1 cellular context compared by ENCODE assay signal in the genomic region with DNA sequence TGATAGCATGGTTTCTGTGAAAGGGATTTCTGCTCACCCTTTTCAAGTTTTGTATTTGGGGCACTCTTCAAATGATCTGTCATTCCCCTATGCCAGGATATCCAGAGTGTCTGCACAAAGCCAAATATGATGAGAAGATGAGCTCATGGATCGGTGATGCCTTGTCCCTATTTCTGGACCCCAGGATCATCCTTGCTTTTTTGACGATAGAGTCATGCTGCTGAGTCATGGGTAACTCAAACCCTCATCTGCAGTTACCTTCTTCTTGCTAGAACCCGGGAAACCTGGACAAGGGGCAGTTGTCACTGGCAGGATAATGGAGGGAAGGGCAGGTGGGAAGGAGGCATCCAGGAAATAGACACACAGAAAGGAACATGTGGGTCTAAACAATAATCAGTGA.
TF ChIP-seq lines count a peak whose summit lies in the region.

No MANE protein-coding gene starts in this region.

TF ChIP-seq in HepG2, 621 proteins besides CTCF, POLR2A, EP300 and RAD21:
- TF ChIP-seq MAFK (conservative IDR thresholded peaks at IDR 0.05 in 1 of 2, IDR thresholded peaks at IDR 0.05 in 1 of 2; ENCODE audit: low read length in 2 of 2) (0 out of 4 replicates have a peak, but pooled peaks of 1 of the 2 experiments have one; percentile 17), ZNF879 (CRISPR knock-in tag; IDR thresholded peaks at IDR 0.05) (no peak), NFE2L2 (IDR thresholded peaks at IDR 0.05; ENCODE audit: low read length) (peak; percentile 20; the same call in 1 of the 2 replicates)
- TF ChIP-seq, protein P1, sequence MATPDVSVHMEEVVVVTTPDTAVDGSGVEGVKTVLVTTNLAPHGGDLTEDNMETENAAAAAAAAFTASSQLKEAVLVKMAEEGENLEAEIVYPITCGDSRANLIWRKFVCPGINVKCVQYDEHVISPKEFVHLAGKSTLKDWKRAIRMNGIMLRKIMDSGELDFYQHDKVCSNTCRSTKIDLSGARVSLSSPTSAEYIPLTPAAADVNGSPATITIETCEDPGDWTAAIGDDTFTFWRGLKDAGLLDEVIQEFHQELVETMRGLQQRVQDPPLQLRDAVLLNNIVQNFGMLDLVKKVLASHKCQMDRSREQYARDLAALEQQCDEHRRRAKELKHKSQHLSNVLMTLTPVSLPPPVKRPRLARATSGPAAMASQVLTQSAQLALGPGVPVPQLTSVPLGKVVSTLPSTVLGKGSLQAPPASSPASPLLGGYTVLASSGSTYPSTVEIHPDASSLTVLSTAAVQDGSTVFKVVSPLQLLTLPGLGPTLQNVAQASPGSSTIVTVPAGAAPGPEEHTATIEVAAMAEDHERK (CRISPR knock-in tag; IDR thresholded peaks at IDR 0.05; ENCODE audit: low read depth): no peak
